ENCODE assay signal across 8 cellular contexts in the genomic region with DNA sequence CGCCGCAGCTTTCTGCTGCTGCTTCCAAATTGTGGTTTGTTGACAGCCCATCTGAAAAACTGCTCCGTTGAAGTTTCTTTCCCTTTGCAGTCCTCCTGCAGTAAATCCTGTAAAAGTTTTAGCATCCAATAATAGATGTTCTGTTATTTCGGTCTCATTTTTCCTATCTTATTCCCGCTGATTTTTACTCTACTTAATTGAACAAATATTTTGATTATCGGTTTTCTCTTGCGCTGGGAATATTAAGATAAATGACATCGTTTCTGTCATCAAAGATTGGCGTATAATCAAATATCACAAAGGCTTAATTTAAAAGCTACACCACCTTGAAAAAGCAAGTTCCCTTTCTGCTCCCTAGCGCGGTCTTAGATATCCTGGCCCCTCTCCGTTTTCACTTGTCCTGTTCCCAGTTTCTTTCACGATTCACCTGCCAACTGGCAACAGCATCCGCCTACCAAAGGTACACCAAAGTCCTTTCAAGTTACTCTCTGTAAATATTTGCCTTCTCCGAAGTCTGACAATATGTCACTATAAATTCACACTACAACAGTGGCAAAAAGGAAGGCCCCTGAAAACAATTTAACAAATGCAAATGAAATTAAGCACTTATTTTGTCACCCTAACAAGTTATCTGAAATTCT.
A peak's percentile ranks its signal among the peaks of the same experiment; 100 is the strongest.
DNase-seq lines count a peak whose midpoint lies in the region; ATAC-seq and TF ChIP-seq lines count a peak whose summit lies in the region.

No MANE protein-coding gene starts in this region.

- H3K27ac ChIP-seq in DOHH2 (ENCODE audit: low read depth, low read length), result peak overlapping the region; percentile 66

- peaks cover 39% of the 10 kb centered on the region for H3K79me2 ChIP-seq in DOHH2 (ENCODE audit: control insufficient read depth, low read length)

- H3K4me3 ChIP-seq in DOHH2 (ENCODE audit: low read length) (peak overlapping the region; percentile 93), NB4 (ENCODE audit: low read depth, low read length) (peak overlapping the region; percentile 76), choroid plexus epithelial cell (ENCODE audit: low read depth, low read length) (peak overlapping the region; percentile 82), mucosa of stomach (ENCODE audit: low read length) (peak overlapping the region; percentile 33)

- no peaks in the 10 kb centered on the region for H3K9me2 ChIP-seq in DOHH2 (replicated peaks; ENCODE audit: control insufficient read depth, low read length)

- peaks cover 11% of the 10 kb centered on the region for H3F3A ChIP-seq in DOHH2 (ENCODE audit: control insufficient read depth, insufficient read depth)

- H3K9ac ChIP-seq in mucosa of stomach (ENCODE audit: low read length), result peak overlapping the region; percentile 74

- TF ChIP-seq CTCF in DOHH2 (IDR thresholded peaks at IDR 0.05; ENCODE audit: low read depth, low read length, poor library complexity, severe bottlenecking), result no peak
- no peak for TF ChIP-seq CTCF in NB4 (IDR thresholded peaks at IDR 0.05; ENCODE audit: low read depth, low read length)
- no peak for TF ChIP-seq CTCF in choroid plexus epithelial cell (conservative IDR thresholded peaks at IDR 0.05; ENCODE audit: low read depth, low read length)

- H3K36me3 ChIP-seq in DOHH2 (ENCODE audit: control insufficient read depth, low read length) (peaks cover 3% of the 10 kb centered on the region), mucosa of stomach (ENCODE audit: control insufficient read depth, insufficient read depth, low read length) (no peaks in the 10 kb centered on the region)

- H4K20me1 ChIP-seq in DOHH2 (ENCODE audit: control insufficient read depth, insufficient read depth, low read depth, low read length), result no peaks in the 10 kb centered on the region

- H3K4me1 ChIP-seq in DOHH2 (ENCODE audit: control insufficient read depth, low read length) (peaks cover 29% of the 10 kb centered on the region), mucosa of stomach (ENCODE audit: control insufficient read depth, insufficient read depth, low read length) (peaks cover 14% of the 10 kb centered on the region)

- ATAC-seq in GM21360 (IDR thresholded peaks at IDR 0.05; ENCODE audit: unreplicated experiment) (no peak), HG03139 (IDR thresholded peaks at IDR 0.05; ENCODE audit: unreplicated experiment) (no peak)

- H3K27me3 ChIP-seq in DOHH2 (ENCODE audit: control insufficient read depth, low read length) (no peaks in the 10 kb centered on the region), mucosa of stomach (ENCODE audit: control insufficient read depth, insufficient read depth, low read length) (no peaks in the 10 kb centered on the region)

- TF ChIP-seq POLR2A in NB4 (IDR thresholded peaks at IDR 0.05; ENCODE audit: extremely low read depth, insufficient read length), result no peak

- H3K9me3 ChIP-seq in DOHH2 (ENCODE audit: control insufficient read depth, insufficient read depth, low read length) (no peaks in the 10 kb centered on the region), mucosa of stomach (ENCODE audit: control insufficient read depth, low read length) (no peaks in the 10 kb centered on the region)

- DNase-seq in NB4 (ENCODE audit: low read depth) (peak; percentile 16), choroid plexus epithelial cell (ENCODE audit: low read depth) (no peak), NCI-H1092 treated with DMSO at 0.1 percent for 48 hours (lab: John Stamatoyannopoulos, UW) (no peak), islet precursor cell (no peak)

- peak overlapping the region; percentile 92 for H3K4me2 ChIP-seq in DOHH2 (ENCODE audit: low read length)

Comparison
In these comparisons a context has a peak if more than half of its experiments do, and no peak if none do; other contexts are left out.
1. H3K4me3 ChIP-seq: peak in every context shown above with its lines; median percentile 93 in DOHH2; 82 in choroid plexus epithelial cell; 76 in NB4; 33 in mucosa of stomach.